ENCODE assay signal across 17 cellular contexts in the genomic region with DNA sequence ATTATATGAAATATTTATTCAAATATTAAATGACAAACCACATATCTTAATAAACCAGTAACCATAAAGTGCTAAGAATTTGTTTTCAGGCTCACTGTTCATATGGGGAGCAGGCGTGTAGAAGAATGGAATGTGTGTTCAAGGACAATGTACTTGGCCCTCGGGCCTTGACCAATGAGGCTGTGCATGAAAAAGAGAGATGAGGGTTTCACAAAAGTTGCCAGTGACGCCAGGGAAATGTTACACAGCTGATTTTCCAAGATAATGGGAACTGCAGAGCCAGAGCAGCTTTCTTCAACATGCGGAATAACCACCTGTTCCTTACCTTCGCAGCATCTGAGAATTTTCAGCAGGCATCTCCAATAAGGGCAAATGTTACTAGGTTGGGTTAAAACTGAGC. TPM values are rescaled to one million over a fixed set of nuclear protein-coding genes. Genes with fewer than 3 reads are reported as not detected.
DNase-seq lines count a peak whose midpoint lies in the region; ATAC-seq and TF ChIP-seq lines count a peak whose summit lies in the region.
"Had no signal": no experiment of that assay in that cellular context is flagged by ENCODE, and none has a peak within 500 bp of the region (broad histone marks: within the 10 kb centered on the region; RNA-seq: fewer than 3 reads in every experiment).

No MANE protein-coding gene starts in this region.

- H3K4me3 ChIP-seq in BLaER1 (no peak overlapping the region), mesendoderm (ENCODE audit: low read length) (no peak overlapping the region)
- H3K4me3 ChIP-seq in CD8-positive, alpha-beta T cell (ENCODE audit: low read depth, low read length), result no peak overlapping the region
- H3K4me3 ChIP-seq: coronary artery, SK-N-MC, smooth muscle cell, transverse colon had no signal

- H3K79me2 ChIP-seq in mesendoderm (ENCODE audit: control insufficient read depth, insufficient read depth, low read length), result peaks cover 47% of the 10 kb centered on the region

- no peak overlapping the region for H4K5ac ChIP-seq in mesendoderm (ENCODE audit: low read length)

- no peak overlapping the region for H3K4ac ChIP-seq in mesendoderm (ENCODE audit: low read depth, low read length)

- H3K27me3 ChIP-seq in BLaER1 (no peaks in the 10 kb centered on the region), mesendoderm (ENCODE audit: insufficient read depth, low read length, poor library complexity) (no peaks in the 10 kb centered on the region)
- H3K27me3 ChIP-seq in CD8-positive, alpha-beta T cell (ENCODE audit: insufficient read depth, low read length), result no peaks in the 10 kb centered on the region
- H3K27me3 ChIP-seq: transverse colon had no signal

- H3K36me3 Mint-ChIP-seq in CD8-positive, alpha-beta T cell, result peaks cover 84% of the 10 kb centered on the region
- H3K36me3 Mint-ChIP-seq in activated T-helper 17 cell treated with anti-CD3 and anti-CD28 coated beads, Interleukin-2, amount 50 U/mL, for 72 hours (ENCODE audit: low read depth), result peaks cover 94% of the 10 kb centered on the region
- H3K36me3 Mint-ChIP-seq in naive B cell, result peaks cover 32 to 44% of the 10 kb centered on the region in 2 donors

- no peak for DNase-seq in CD8-positive, alpha-beta T cell
- DNase-seq in naive B cell (no peak), mesendoderm (no peak), germinal center (ENCODE audit: low spot score) (no peak), nucleus accumbens (lab: John Stamatoyannopoulos, UW) (no peak)
- DNase-seq in activated CD4-positive, CD25-positive, alpha-beta regulatory T cell treated with anti-CD3 and anti-CD28 coated beads, Interleukin-2, amount 50 U/mL, for 72 hours, result no peak
- DNase-seq: activated CD4-positive, alpha-beta T cell treated with anti-CD3 and anti-CD28 coated beads, Interleukin-2, amount 10 ng/mL, durations not matched to agents 7 days and 5 days; activated effector memory CD4-positive, alpha-beta T cell treated with Interleukin-2 at 50 U/mL for 16 hours; DMS53; NCI-H69; transverse colon had no signal

- H2BK15ac ChIP-seq in mesendoderm (replicated peaks; ENCODE audit: low read depth), result no peak overlapping the region

- intact Hi-C loops in CD8-positive, alpha-beta T cell (cut with DNase I, micrococcal nuclease), result loop anchor here (10.0 kb wide), 2 partner anchors 341 to 651 kb away; a partner anchor contains a TSS

- no peak for TF ChIP-seq CTCF in CD8-positive, alpha-beta T cell (IDR thresholded peaks at IDR 0.05)

- no peaks in the 10 kb centered on the region for H3K9me3 ChIP-seq in BLaER1
- H3K9me3 ChIP-seq in CD8-positive, alpha-beta T cell (ENCODE audit: low read length), result no peaks in the 10 kb centered on the region
- H3K9me3 ChIP-seq: transverse colon had no signal

- H3K9ac ChIP-seq in BLaER1, result no peak overlapping the region
- H3K9ac ChIP-seq in mesendoderm (ENCODE audit: low read length), result no peak overlapping the region

- H3K9me3 Mint-ChIP-seq in CD8-positive, alpha-beta T cell, result no peaks in the 10 kb centered on the region
- no peaks in the 10 kb centered on the region for H3K9me3 Mint-ChIP-seq in activated T-helper 17 cell treated with anti-CD3 and anti-CD28 coated beads, Interleukin-2, amount 50 U/mL, for 72 hours
- H3K9me3 Mint-ChIP-seq in naive B cell, result no peaks in the 10 kb centered on the region
- H3K9me3 Mint-ChIP-seq: activated CD4-positive, alpha-beta T cell treated with anti-CD3 and anti-CD28 coated beads, Interleukin-2, amount 10 ng/mL, durations not matched to agents 7 days and 5 days had no signal

- H2BK5ac ChIP-seq in mesendoderm (ENCODE audit: low read length), result no peak overlapping the region

- H3K27ac ChIP-seq in BLaER1, result no peak overlapping the region
- no peak overlapping the region for H3K27ac ChIP-seq in CD8-positive, alpha-beta T cell (ENCODE audit: low read depth, low read length)
- H3K27ac ChIP-seq in mesendoderm (ENCODE audit: low read depth, low read length), result no peak overlapping the region
- H3K27ac ChIP-seq: SK-N-MC, transverse colon had no signal

- H3K79me1 ChIP-seq in mesendoderm (ENCODE audit: low read length), result peaks cover 18% of the 10 kb centered on the region

- ATAC-seq in CD8-positive, alpha-beta T cell, result no peak
- ATAC-seq in activated T-helper 17 cell treated with anti-CD3 and anti-CD28 coated beads, Interleukin-2, amount 50 U/mL, for 72 hours (replicated peaks), result no peak
- ATAC-seq in naive B cell (ENCODE audit: low read depth in 2 of 2), result no peak
- ATAC-seq: left lobe of liver had no signal

- peaks cover 77% of the 10 kb centered on the region for H3K4me1 Mint-ChIP-seq in CD8-positive, alpha-beta T cell (ENCODE audit: low read depth)
- H3K4me1 Mint-ChIP-seq in activated T-helper 17 cell treated with anti-CD3 and anti-CD28 coated beads, Interleukin-2, amount 50 U/mL, for 72 hours, result peaks cover 61% of the 10 kb centered on the region
- H3K4me1 Mint-ChIP-seq in naive B cell, result peaks cover 66 to 83% (median 73%) of the 10 kb centered on the region in 3 donors

- H3K4me1 ChIP-seq in BLaER1, result peaks cover 80% of the 10 kb centered on the region
- H3K4me1 ChIP-seq in CD8-positive, alpha-beta T cell (ENCODE audit: insufficient read depth, low read length), result peaks cover 78% of the 10 kb centered on the region
- H3K4me1 ChIP-seq in mesendoderm (ENCODE audit: control insufficient read depth, low read depth, low read length), result no peaks in the 10 kb centered on the region

- peaks cover 85% of the 10 kb centered on the region for H4K20me1 ChIP-seq in BLaER1

- H2AK5ac ChIP-seq in mesendoderm (ENCODE audit: low read length), result no peak overlapping the region

- H3K18ac ChIP-seq in mesendoderm (ENCODE audit: low read length), result no peak overlapping the region

- H3K4me2 ChIP-seq in BLaER1 (peak overlapping the region; percentile 100), mesendoderm (ENCODE audit: low read length) (no peak overlapping the region)
- H3K4me2 ChIP-seq: smooth muscle cell had no signal

- no CpG with 5 or more reads among the region's 5 CpGs for WGBS in mesendoderm (ENCODE audit: extremely low coverage, insufficient coverage, low lambda C conversion rate)

- H3K27ac Mint-ChIP-seq in CD8-positive, alpha-beta T cell, result no peak overlapping the region
- peak overlapping the region; percentile 48 for H3K27ac Mint-ChIP-seq in activated T-helper 17 cell treated with anti-CD3 and anti-CD28 coated beads, Interleukin-2, amount 50 U/mL, for 72 hours
- peak overlapping the region in 3 of 6 donors; percentile 49 to 80 (median 62) for H3K27ac Mint-ChIP-seq in naive B cell

- CTCF ChIA-PET in CD8-positive, alpha-beta T cell (lab: Charles Lee), result interaction anchor here (1.0 to 19.3 kb wide), 6 partner anchors 9 to 114 kb away, joined by 3 to 474 read pairs (median 3); a partner anchor contains a TSS

- POLR2A ChIA-PET in CD8-positive, alpha-beta T cell (lab: Charles Lee), result interaction anchor here (1.3 to 10.2 kb wide), 3 partner anchors 11 to 74 kb away, joined by 3 to 263 read pairs (median 186); a partner anchor contains a TSS

- no peak overlapping the region for H3K23ac ChIP-seq in mesendoderm (ENCODE audit: low read length)

- H3K4me3 Mint-ChIP-seq in CD8-positive, alpha-beta T cell, result peak overlapping the region; percentile 38
- peak overlapping the region; percentile 96 for H3K4me3 Mint-ChIP-seq in activated T-helper 17 cell treated with anti-CD3 and anti-CD28 coated beads, Interleukin-2, amount 50 U/mL, for 72 hours
- peak overlapping the region in 6 of 8 donors; percentile 9 to 94 (median 46) for H3K4me3 Mint-ChIP-seq in naive B cell
- H3K4me3 Mint-ChIP-seq: activated CD4-positive, alpha-beta T cell treated with anti-CD3 and anti-CD28 coated beads, Interleukin-2, amount 10 ng/mL, durations not matched to agents 7 days and 5 days had no signal

- H3K27me3 Mint-ChIP-seq in CD8-positive, alpha-beta T cell (ENCODE audit: low read depth), result no peaks in the 10 kb centered on the region
- H3K27me3 Mint-ChIP-seq in activated T-helper 17 cell treated with anti-CD3 and anti-CD28 coated beads, Interleukin-2, amount 50 U/mL, for 72 hours, result no peaks in the 10 kb centered on the region
- no peaks in the 10 kb centered on the region for H3K27me3 Mint-ChIP-seq in naive B cell
- H3K27me3 Mint-ChIP-seq: activated CD4-positive, alpha-beta T cell treated with anti-CD3 and anti-CD28 coated beads, Interleukin-2, amount 10 ng/mL, durations not matched to agents 7 days and 5 days had no signal

- no peak overlapping the region for H2BK120ac ChIP-seq in mesendoderm (ENCODE audit: low read depth, low read length)

- H4K8ac ChIP-seq in mesendoderm (ENCODE audit: low read depth, low read length), result no peak overlapping the region

- H3K56ac ChIP-seq in mesendoderm (ENCODE audit: low read length), result no peak overlapping the region

- peaks cover 83% of the 10 kb centered on the region for H3K36me3 ChIP-seq in BLaER1
- peaks cover 78% of the 10 kb centered on the region for H3K36me3 ChIP-seq in CD8-positive, alpha-beta T cell (ENCODE audit: insufficient read depth, low read length)
- H3K36me3 ChIP-seq in mesendoderm (ENCODE audit: control insufficient read depth, insufficient read depth, low read length), result peaks cover 40% of the 10 kb centered on the region

RNA-seq across cellular contexts. Expression of a gene that starts 4.2 kb away (rescaled TPM):
- total RNA-seq in CD8-positive, alpha-beta T cell, result 1,000 to 10,000 TPM; 1,574 to 1,625 TPM
- total RNA-seq in activated T-helper 17 cell treated with anti-CD3 and anti-CD28 coated beads, Interleukin-2, amount 50 U/mL, for 72 hours, result 100 to 1,000 TPM; 316 to 397 TPM
- 100 to 1,000 TPM in 4 of 6 donors, 10 to 100 TPM in 2; 68.6 to 242 (median 132) TPM for polyA plus RNA-seq in naive B cell (ENCODE audit: low read depth in 6 of 6)
- polyA plus RNA-seq in mesendoderm (2013, experiment 1 of 2), result 268 TPM
- 265 TPM for polyA plus RNA-seq in mesendoderm (2013, experiment 2 of 2)

RNA-seq across cellular contexts. Expression of a gene that starts 14.4 kb away (rescaled TPM):
- total RNA-seq in CD8-positive, alpha-beta T cell, result 1 to 10 TPM; 4.7 to 5.5 TPM
- total RNA-seq in activated T-helper 17 cell treated with anti-CD3 and anti-CD28 coated beads, Interleukin-2, amount 50 U/mL, for 72 hours, result 1 to 10 TPM; 4.0 to 4.7 TPM
- polyA plus RNA-seq in naive B cell (ENCODE audit: low read depth in 6 of 6), result 1 to 10 TPM in 5 of 6 donors, not detected in 1; 2.1 to 4.9 (median 2.2) TPM
- polyA plus RNA-seq in mesendoderm (2013, experiment 1 of 2), result 0.62 TPM
- polyA plus RNA-seq in mesendoderm (2013, experiment 2 of 2), result 0.69 TPM

RNA-seq across cellular contexts. Expression of a gene that starts 28.9 kb away (rescaled TPM):
- total RNA-seq in CD8-positive, alpha-beta T cell, result 10 to 100 TPM; 56.2 to 60.1 TPM
- 10 to 100 TPM; 65.9 to 82.5 TPM for total RNA-seq in activated T-helper 17 cell treated with anti-CD3 and anti-CD28 coated beads, Interleukin-2, amount 50 U/mL, for 72 hours
- polyA plus RNA-seq in naive B cell (ENCODE audit: low read depth in 6 of 6), result 10 to 100 TPM; 29.8 to 65.0 (median 39.7) TPM
- 10.2 TPM for polyA plus RNA-seq in mesendoderm (2013, experiment 1 of 2)
- polyA plus RNA-seq in mesendoderm (2013, experiment 2 of 2), result 10.2 TPM

RNA-seq across cellular contexts. Expression of a gene that starts 30.2 kb away (rescaled TPM):
- 100 to 1,000 TPM; 468 to 472 TPM for total RNA-seq in CD8-positive, alpha-beta T cell
- total RNA-seq in activated T-helper 17 cell treated with anti-CD3 and anti-CD28 coated beads, Interleukin-2, amount 50 U/mL, for 72 hours, result 10 to 100 TPM; 11.0 to 21.6 TPM
- 100 to 1,000 TPM; 274 to 429 (median 285) TPM for polyA plus RNA-seq in naive B cell (ENCODE audit: low read depth in 6 of 6)
- polyA plus RNA-seq in mesendoderm (2013, experiment 1 of 2), result 1.0 TPM
- 1.3 TPM for polyA plus RNA-seq in mesendoderm (2013, experiment 2 of 2)

RNA-seq across cellular contexts. Expression of a gene that starts 36.2 kb away (rescaled TPM):
- total RNA-seq in CD8-positive, alpha-beta T cell, result 10 to 100 TPM; 17.6 to 19.1 TPM
- total RNA-seq in activated T-helper 17 cell treated with anti-CD3 and anti-CD28 coated beads, Interleukin-2, amount 50 U/mL, for 72 hours, result 10 to 100 TPM; 17.9 to 28.2 TPM
- 10 to 100 TPM; 12.3 to 49.5 (median 27.4) TPM for polyA plus RNA-seq in naive B cell (ENCODE audit: low read depth in 6 of 6)
- polyA plus RNA-seq in mesendoderm (2013, experiment 1 of 2), result 46.1 TPM
- polyA plus RNA-seq in mesendoderm (2013, experiment 2 of 2), result 44.6 TPM

Comparison
In these comparisons a context has a peak if more than half of its experiments do, and no peak if none do; other contexts are left out.
1. H3K4me3 Mint-ChIP-seq: peak in every context shown above with its lines; median percentile 96 in activated T-helper 17 cell treated with anti-CD3 and anti-CD28 coated beads, Interleukin-2, amount 50 U/mL, for 72 hours; 46 in naive B cell; 38 in CD8-positive, alpha-beta T cell.